ENCODE assay signal across 10 cellular contexts in genomic region chr7:76515999-76516443, GRCh38. TPM values are rescaled to one million over a fixed set of nuclear protein-coding genes. Genes with fewer than 3 reads are reported as not detected.
A peak's percentile ranks its signal among the peaks of the same experiment; 100 is the strongest.
DNase-seq lines count a peak whose midpoint lies in the region; ATAC-seq and TF ChIP-seq lines count a peak whose summit lies in the region.
"Had no signal": no experiment of that assay in that cellular context is flagged by ENCODE, and none has a peak within 500 bp of the region (broad histone marks: within the 10 kb centered on the region; RNA-seq: fewer than 3 reads in every experiment).

No MANE protein-coding gene starts in this region.

- H3K27me3 ChIP-seq in SJCRH30 (no peaks in the 10 kb centered on the region), foreskin keratinocyte (no peaks in the 10 kb centered on the region), stomach (peaks cover 0 to 10% (median 0%) of the 10 kb centered on the region in 3 donors)

- H3K9me3 ChIP-seq in SJCRH30 (replicated peaks) (no peaks in the 10 kb centered on the region), stomach (no peaks in the 10 kb centered on the region)

- H3K27ac ChIP-seq in SJCRH30 (no peak overlapping the region), foreskin keratinocyte (no peak overlapping the region), stomach (no peak overlapping the region)

- H3K4me3 ChIP-seq in SJCRH30 (no peak overlapping the region), stomach (peak overlapping the region in 1 of 4 donors; percentile 24)

- TF ChIP-seq POLR2A in stomach (IDR thresholded peaks at IDR 0.05) = no peak

- intact Hi-C loops in stomach (cut with DNase I; ENCODE audit: low total_unique reads) = no loop called here

- TF ChIP-seq EP300 in stomach (IDR thresholded peaks at IDR 0.05) = no peak

- peak; percentile 26 for DNase-seq in activated gamma-delta T cell (lab: John Stamatoyannopoulos, UW)
- DNase-seq in activated gamma-delta T cell treated with Interleukin-2 at 50 U/mL for 16 hours = no peak
- peak; percentile 54 to 55 for DNase-seq in SJCRH30
- no peak for DNase-seq in foreskin keratinocyte
- DNase-seq in stomach = peak; percentile 55

- TF ChIP-seq CTCF in foreskin keratinocyte (conservative IDR thresholded peaks at IDR 0.05) (peak; percentile 76), stomach (IDR thresholded peaks at IDR 0.05) (peak in 1 of 7 experiments; percentile 60)

- 11 to 23% (median 11%) methylated on average over 16 to 31 of the region's 32 CpGs; no CpG with 5 or more reads in 2 of the 5 donors for WGBS in stomach, 5 donors

- H3K36me3 ChIP-seq in SJCRH30 (no peaks in the 10 kb centered on the region), stomach (no peaks in the 10 kb centered on the region)

- H3K4me1 ChIP-seq in SJCRH30 (peaks cover 10% of the 10 kb centered on the region; the same call in 1 of the 2 replicates), foreskin keratinocyte (no peaks in the 10 kb centered on the region), stomach (peaks cover 8 to 30% (median 12%) of the 10 kb centered on the region in 4 donors)

- ATAC-seq in foreskin keratinocyte = no peak
- ATAC-seq in GM19455 (IDR thresholded peaks at IDR 0.05; ENCODE audit: unreplicated experiment) = no peak
- no peak for ATAC-seq in HG02678 (IDR thresholded peaks at IDR 0.05; ENCODE audit: unreplicated experiment)
- no peak for ATAC-seq in GM21367 (IDR thresholded peaks at IDR 0.05; ENCODE audit: unreplicated experiment)

RNA-seq across cellular contexts. Expression of gene UPK3B, which starts 5.7 kb away (rescaled TPM):
- 0.33 and 0.69 TPM in 2 replicates for total RNA-seq in SJCRH30 (2014; rRNA removed; shearing (Covaris generic))
- total RNA-seq in foreskin keratinocyte (1.0 and 2.6 TPM in 2 replicates), stomach (10 to 100 TPM in 2 of 5 donors, 1 to 10 TPM in 1, under 1 TPM in 1, not detected in 1; 0.45 to 12.2 (median 6.2) TPM)
- polyA plus RNA-seq in foreskin keratinocyte (1.1 and 4.2 TPM in 2 replicates), stomach (1 to 10 TPM in 2 of 3 donors, not detected in 1; 4.0 to 6.6 TPM)

RNA-seq across cellular contexts. Expression of gene SPDYE16, which starts 27.1 kb away (rescaled TPM):
- total RNA-seq in SJCRH30 (2014; rRNA removed; shearing (Covaris generic)) = 0.10 TPM in 1 of 2 replicates, not detected in the other
- total RNA-seq in foreskin keratinocyte (not detected in 2 replicates), stomach (not detected)
- polyA plus RNA-seq in foreskin keratinocyte (not detected in 2 replicates), stomach (under 1 TPM in 1 of 3 donors, not detected in 2; 0.03 TPM)
- total RNA-seq: NCI-H460, osteocyte had no signal

RNA-seq across cellular contexts. Expression of gene DTX2, which starts 54.5 kb away (rescaled TPM):
- total RNA-seq in SJCRH30 (2014; rRNA removed; shearing (Covaris generic)) = 10.6 and 11.5 TPM in 2 replicates
- total RNA-seq in foreskin keratinocyte (31.8 and 32.1 TPM in 2 replicates), stomach (100 to 1,000 TPM in 2 of 5 donors, 10 to 100 TPM in 3; 20.0 to 252 (median 57.1) TPM)
- polyA plus RNA-seq in foreskin keratinocyte (38.6 and 41.0 TPM in 2 replicates), stomach (10 to 100 TPM; 27.2 to 46.3 (median 37.5) TPM)

Comparison
In these comparisons a context has a peak if more than half of its experiments do, and no peak if none do; other contexts are left out.
1. DNase-seq: peak in activated gamma-delta T cell (single experiment), SJCRH30 (2 of 2) and stomach (single experiment); none in activated gamma-delta T cell treated with Interleukin-2 at 50 U/mL for 16 hours (single experiment) and foreskin keratinocyte (0 of 2).